Comparison of ENCODE assay signal across 1 cellular context in the genomic region with DNA sequence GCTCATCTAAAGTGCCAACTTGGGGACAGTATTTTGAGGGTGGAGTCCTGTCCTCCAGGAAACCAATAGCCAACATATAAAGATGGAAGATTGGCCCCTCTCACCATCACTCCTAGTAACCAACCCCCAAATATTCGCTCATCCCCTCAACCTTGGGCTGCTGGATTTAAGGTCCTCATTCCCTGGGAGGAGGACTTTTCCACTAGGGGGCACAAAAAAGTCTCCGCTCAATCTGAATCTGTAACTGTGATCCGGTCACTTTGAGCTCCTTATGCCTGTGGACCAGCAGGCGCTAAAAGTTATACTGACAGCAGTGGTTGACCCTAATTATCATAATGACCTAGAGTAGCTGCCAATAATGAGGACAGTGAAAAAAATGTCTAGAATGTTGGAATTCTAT.
TF ChIP-seq lines count a peak whose summit lies in the region.

No MANE protein-coding gene starts in this region.

TF ChIP-seq in A549, 52 proteins besides CTCF, POLR2A, EP300 and RAD21 (continued from another document):
- TF ChIP-seq, protein P1, sequence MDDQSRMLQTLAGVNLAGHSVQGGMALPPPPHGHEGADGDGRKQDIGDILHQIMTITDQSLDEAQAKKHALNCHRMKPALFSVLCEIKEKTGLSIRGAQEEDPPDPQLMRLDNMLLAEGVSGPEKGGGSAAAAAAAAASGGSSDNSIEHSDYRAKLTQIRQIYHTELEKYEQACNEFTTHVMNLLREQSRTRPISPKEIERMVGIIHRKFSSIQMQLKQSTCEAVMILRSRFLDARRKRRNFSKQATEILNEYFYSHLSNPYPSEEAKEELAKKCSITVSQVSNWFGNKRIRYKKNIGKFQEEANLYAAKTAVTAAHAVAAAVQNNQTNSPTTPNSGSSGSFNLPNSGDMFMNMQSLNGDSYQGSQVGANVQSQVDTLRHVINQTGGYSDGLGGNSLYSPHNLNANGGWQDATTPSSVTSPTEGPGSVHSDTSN (IDR thresholded peaks at IDR 0.05): no peak
- no peak for TF ChIP-seq GATA3 (IDR thresholded peaks at IDR 0.05; ENCODE audit: borderline replicate concordance)
- TF ChIP-seq POLR2AphosphoS2 (conservative IDR thresholded peaks at IDR 0.05; ENCODE audit: low read length): no peak
- no peak for TF ChIP-seq SMC3 (IDR thresholded peaks at IDR 0.05)
- TF ChIP-seq, protein P2, sequence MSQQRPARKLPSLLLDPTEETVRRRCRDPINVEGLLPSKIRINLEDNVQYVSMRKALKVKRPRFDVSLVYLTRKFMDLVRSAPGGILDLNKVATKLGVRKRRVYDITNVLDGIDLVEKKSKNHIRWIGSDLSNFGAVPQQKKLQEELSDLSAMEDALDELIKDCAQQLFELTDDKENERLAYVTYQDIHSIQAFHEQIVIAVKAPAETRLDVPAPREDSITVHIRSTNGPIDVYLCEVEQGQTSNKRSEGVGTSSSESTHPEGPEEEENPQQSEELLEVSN (IDR thresholded peaks at IDR 0.05; ENCODE audit: borderline replicate concordance, low read depth): no peak
- TF ChIP-seq NR3C1 (IDR thresholded peaks at IDR 0.05): no peak
